ENCODE assay signal across 20 cellular contexts in the genomic region with DNA sequence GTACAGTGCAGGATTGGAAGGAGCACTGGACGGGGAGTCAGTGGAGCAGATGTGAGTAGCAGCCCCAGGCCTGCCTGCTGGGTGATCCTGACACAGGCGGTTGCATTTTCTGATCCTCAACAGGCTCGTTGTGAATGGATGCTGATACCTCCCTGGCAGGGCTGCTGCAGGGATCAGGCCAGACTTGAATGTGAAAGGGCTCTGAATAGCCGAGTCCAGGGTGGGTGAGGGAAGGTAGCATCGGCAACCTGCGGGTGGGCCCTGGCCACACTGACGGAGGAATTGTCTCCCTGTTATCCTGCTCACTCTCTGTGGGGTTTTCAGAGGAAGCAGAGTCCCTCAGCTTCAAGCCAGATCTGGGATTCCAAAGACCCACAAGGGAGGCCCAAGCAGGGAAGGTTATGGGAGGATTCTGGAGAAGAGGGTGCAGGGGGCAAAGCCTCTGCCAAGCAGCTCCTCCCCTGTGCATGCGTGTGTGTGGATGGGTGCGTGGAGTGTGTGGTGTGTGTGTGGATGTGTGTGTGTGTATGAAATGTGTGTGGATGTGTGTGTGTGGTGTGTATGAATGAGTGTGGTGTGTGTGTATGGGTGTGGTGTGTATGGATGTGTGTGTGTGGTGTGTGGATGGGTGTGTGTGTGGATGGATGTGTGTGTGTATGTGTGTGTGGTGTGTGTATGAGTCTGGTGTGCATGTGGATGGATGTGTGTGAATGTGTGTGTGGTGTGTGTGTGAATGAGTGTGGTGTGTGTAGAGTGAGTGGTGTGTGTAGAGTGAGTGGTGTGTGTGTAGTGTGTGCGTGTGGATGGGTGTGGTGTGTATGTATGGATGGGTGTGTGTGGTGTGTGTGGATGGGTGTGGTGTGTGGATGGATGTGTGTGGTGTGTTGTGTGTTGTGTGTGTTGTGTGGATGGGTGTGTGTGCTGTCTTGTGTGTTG.
DNase-seq lines count a peak whose midpoint lies in the region; ATAC-seq, FAIRE-seq and TF ChIP-seq lines count a peak whose summit lies in the region.
"Had no signal": no experiment of that assay in that cellular context is flagged by ENCODE, and none has a peak within 500 bp of the region (broad histone marks: within the 10 kb centered on the region; RNA-seq: fewer than 3 reads in every experiment).

No MANE protein-coding gene starts in this region.

- H3K4me1 ChIP-seq in HEK293 (ENCODE audit: control insufficient read depth, insufficient read depth, low read length) (no peaks in the 10 kb centered on the region; the same call in 1 of the 2 replicates), osteoblast (ENCODE audit: insufficient read depth, low read length) (no peaks in the 10 kb centered on the region)
- H3K4me1 ChIP-seq in effector memory CD4-positive, alpha-beta T cell (ENCODE audit: control insufficient read depth, insufficient read depth, low read length, poor library complexity, severe bottlenecking): no peaks in the 10 kb centered on the region

- ATAC-seq in GM19455 (IDR thresholded peaks at IDR 0.05; ENCODE audit: unreplicated experiment): no peak
- ATAC-seq: PC-3 had no signal

- H3K4me1 Mint-ChIP-seq in activated CD4-positive, alpha-beta T cell treated with anti-CD3 and anti-CD28 coated beads, Interleukin-2, amount 10 ng/mL, durations not matched to agents 7 days and 5 days: peaks cover 11% of the 10 kb centered on the region

- H3K27me3 Mint-ChIP-seq in activated CD4-positive, alpha-beta T cell treated with anti-CD3 and anti-CD28 coated beads, Interleukin-2, amount 10 ng/mL, durations not matched to agents 7 days and 5 days: no peaks in the 10 kb centered on the region
- H3K27me3 Mint-ChIP-seq: CD4-positive, CD25-positive, alpha-beta regulatory T cell had no signal

- no peak overlapping the region for H3K4me3 Mint-ChIP-seq in activated CD4-positive, alpha-beta T cell treated with anti-CD3 and anti-CD28 coated beads, Interleukin-2, amount 10 ng/mL, durations not matched to agents 7 days and 5 days
- H3K4me3 Mint-ChIP-seq: CD4-positive, CD25-positive, alpha-beta regulatory T cell had no signal

- H3K9me3 Mint-ChIP-seq in activated CD4-positive, alpha-beta T cell treated with anti-CD3 and anti-CD28 coated beads, Interleukin-2, amount 10 ng/mL, durations not matched to agents 7 days and 5 days: peaks cover 7% of the 10 kb centered on the region

- no peak overlapping the region for H2AFZ ChIP-seq in osteoblast (ENCODE audit: low read length)
- H2AFZ ChIP-seq: GM23248 had no signal

- no peaks in the 10 kb centered on the region for H4K20me1 ChIP-seq in osteoblast (ENCODE audit: insufficient read depth, low read length)

- no peak overlapping the region for H3K27ac ChIP-seq in HEK293 (ENCODE audit: extremely low read depth, low read depth, low read length)
- H3K27ac ChIP-seq in osteoblast (ENCODE audit: low read depth, low read length): no peak overlapping the region
- no peak overlapping the region for H3K27ac ChIP-seq in effector memory CD4-positive, alpha-beta T cell (ENCODE audit: insufficient read depth, low read length, poor library complexity, severe bottlenecking)
- H3K27ac ChIP-seq: GM23248 had no signal

- H3K4me2 ChIP-seq in osteoblast (ENCODE audit: insufficient read depth, low read length): no peak overlapping the region

- in situ Hi-C loops in GM13977 (cut with MboI; ENCODE audit: low pct_unique_long_range_greater_than_20kb, low sequenced_read_pairs, unreplicated experiment): no loop called here

- H3K9me3 ChIP-seq in HEK293 (ENCODE audit: control insufficient read depth, insufficient read depth, low read depth, low read length) (no peaks in the 10 kb centered on the region), osteoblast (ENCODE audit: low read depth, low read length) (no peaks in the 10 kb centered on the region)
- no peaks in the 10 kb centered on the region for H3K9me3 ChIP-seq in effector memory CD4-positive, alpha-beta T cell (ENCODE audit: control insufficient read depth, low read length)

- POLR2A ChIA-PET in activated CD4-positive, alpha-beta T cell treated with anti-CD3 and anti-CD28 coated beads, Interleukin-2, amount 10 ng/mL, durations not matched to agents 7 days and 5 days (lab: Charles Lee): no interaction called here
- POLR2A ChIA-PET in HEK293 (lab: Yijun Ruan, JAX): interaction anchor here (0.6 kb wide), 1 partner anchor 919 kb away, joined by 6 read pairs; no protein-coding TSS in a partner anchor

- DNase-seq in activated CD4-positive, alpha-beta T cell treated with anti-CD3 and anti-CD28 coated beads, Interleukin-2, amount 10 ng/mL, durations not matched to agents 7 days and 5 days: no peak
- no peak for DNase-seq in activated CD4-positive, alpha-beta T cell treated with anti-CD3 and anti-CD28 coated beads for 48 hours
- no peak for DNase-seq in bronchial epithelial cell (ENCODE audit: low read depth)
- DNase-seq in osteoblast (ENCODE audit: insufficient read length, low spot score, missing footprints): peak; percentile 32
- DNase-seq in effector memory CD4-positive, alpha-beta T cell: no peak
- DNase-seq in GM13977 (ENCODE audit: low spot score): no peak
- DNase-seq: 8988T, COR-L47, GDM1, GM23248, KG1, MV-4-11, NCI-H1930, NCI-H226, NCI-H524, PC-3, SIG-M5 had no signal

- no peak overlapping the region for H3K4me3 ChIP-seq in HEK293 (ENCODE audit: low read depth, low read length)
- no peak overlapping the region for H3K4me3 ChIP-seq in bronchial epithelial cell (ENCODE audit: low read depth, low read length)
- H3K4me3 ChIP-seq in osteoblast (ENCODE audit: insufficient read depth, low read length): no peak overlapping the region
- H3K4me3 ChIP-seq in effector memory CD4-positive, alpha-beta T cell (ENCODE audit: insufficient read depth, low read depth, low read length, poor library complexity, severe bottlenecking): no peak overlapping the region
- H3K4me3 ChIP-seq: GM23248 had no signal

- H3K79me2 ChIP-seq in osteoblast (ENCODE audit: insufficient read depth, low read length): no peaks in the 10 kb centered on the region

- peaks cover 1% of the 10 kb centered on the region for H3K36me3 Mint-ChIP-seq in activated CD4-positive, alpha-beta T cell treated with anti-CD3 and anti-CD28 coated beads, Interleukin-2, amount 10 ng/mL, durations not matched to agents 7 days and 5 days (ENCODE audit: low read depth)

- TF ChIP-seq CTCF in HEK293 (tag by site-specific recombination; IDR thresholded peaks at IDR 0.05) (no peak), bronchial epithelial cell (IDR thresholded peaks at IDR 0.05; ENCODE audit: insufficient read depth, low read length, severe bottlenecking) (no peak), osteoblast (IDR thresholded peaks at IDR 0.05; ENCODE audit: extremely low read depth, low read depth, low read length) (no peak), GM13977 (IDR thresholded peaks at IDR 0.05; ENCODE audit: extremely low read depth, insufficient read depth, missing control alignments) (no peak)

- H3K27me3 ChIP-seq in bronchial epithelial cell (ENCODE audit: control insufficient read depth, insufficient read depth, low read length): no peaks in the 10 kb centered on the region
- peaks cover 6% of the 10 kb centered on the region for H3K27me3 ChIP-seq in osteoblast (ENCODE audit: insufficient read depth, low read length)
- H3K27me3 ChIP-seq in effector memory CD4-positive, alpha-beta T cell (replicated peaks; ENCODE audit: control insufficient read depth, insufficient read depth, low read length, poor library complexity, severe bottlenecking): no peaks in the 10 kb centered on the region

- peak; percentile 23 for FAIRE-seq in bronchial epithelial cell (lab: Jason Lieb, UNC)

- peak overlapping the region; percentile 70 for H3K27ac Mint-ChIP-seq in activated CD4-positive, alpha-beta T cell treated with anti-CD3 and anti-CD28 coated beads, Interleukin-2, amount 10 ng/mL, durations not matched to agents 7 days and 5 days

- H3K36me3 ChIP-seq in HEK293 (ENCODE audit: control insufficient read depth in 2 of 2, insufficient read depth in 1 of 2, low read length in 2 of 2) (no peaks in the 10 kb centered on the region), bronchial epithelial cell (ENCODE audit: control insufficient read depth, insufficient read depth, low read length) (no peaks in the 10 kb centered on the region), osteoblast (ENCODE audit: insufficient read depth, low read length) (no peaks in the 10 kb centered on the region)
- H3K36me3 ChIP-seq in effector memory CD4-positive, alpha-beta T cell (ENCODE audit: control insufficient read depth, insufficient read depth, low read length): no peaks in the 10 kb centered on the region

- CTCF ChIA-PET in activated CD4-positive, alpha-beta T cell treated with anti-CD3 and anti-CD28 coated beads, Interleukin-2, amount 10 ng/mL, durations not matched to agents 7 days and 5 days (lab: Charles Lee): interaction anchor here (0.5 to 1.0 kb wide), 3 partner anchors 9 to 205 kb away, joined by 3 to 4 read pairs (median 3); no protein-coding TSS in a partner anchor
- CTCF ChIA-PET in HEK293 (lab: Yijun Ruan, JAX): interaction anchor here (0.5 kb wide), 1 partner anchor 9 kb away, joined by 5 read pairs; no protein-coding TSS in a partner anchor

TF ChIP-seq in HEK293, 187 proteins besides CTCF, POLR2A, EP300 and RAD21 (continues in another document):
- TF ChIP-seq, protein P1, sequence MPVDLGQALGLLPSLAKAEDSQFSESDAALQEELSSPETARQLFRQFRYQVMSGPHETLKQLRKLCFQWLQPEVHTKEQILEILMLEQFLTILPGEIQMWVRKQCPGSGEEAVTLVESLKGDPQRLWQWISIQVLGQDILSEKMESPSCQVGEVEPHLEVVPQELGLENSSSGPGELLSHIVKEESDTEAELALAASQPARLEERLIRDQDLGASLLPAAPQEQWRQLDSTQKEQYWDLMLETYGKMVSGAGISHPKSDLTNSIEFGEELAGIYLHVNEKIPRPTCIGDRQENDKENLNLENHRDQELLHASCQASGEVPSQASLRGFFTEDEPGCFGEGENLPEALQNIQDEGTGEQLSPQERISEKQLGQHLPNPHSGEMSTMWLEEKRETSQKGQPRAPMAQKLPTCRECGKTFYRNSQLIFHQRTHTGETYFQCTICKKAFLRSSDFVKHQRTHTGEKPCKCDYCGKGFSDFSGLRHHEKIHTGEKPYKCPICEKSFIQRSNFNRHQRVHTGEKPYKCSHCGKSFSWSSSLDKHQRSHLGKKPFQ (tag by site-specific recombination; IDR thresholded peaks at IDR 0.05): no peak
- TF ChIP-seq, protein P2, sequence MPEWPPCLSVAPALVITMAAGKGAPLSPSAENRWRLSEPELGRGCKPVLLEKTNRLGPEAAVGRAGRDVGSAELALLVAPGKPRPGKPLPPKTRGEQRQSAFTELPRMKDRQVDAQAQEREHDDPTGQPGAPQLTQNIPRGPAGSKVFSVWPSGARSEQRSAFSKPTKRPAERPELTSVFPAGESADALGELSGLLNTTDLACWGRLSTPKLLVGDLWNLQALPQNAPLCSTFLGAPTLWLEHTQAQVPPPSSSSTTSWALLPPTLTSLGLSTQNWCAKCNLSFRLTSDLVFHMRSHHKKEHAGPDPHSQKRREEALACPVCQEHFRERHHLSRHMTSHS (tag by site-specific recombination; IDR thresholded peaks at IDR 0.05): 0 out of 2 replicates have a peak, but pooled peaks have one; percentile 19
- TF ChIP-seq ZNF121 (tag by site-specific recombination; IDR thresholded peaks at IDR 0.05): no peak
- no peak for TF ChIP-seq ZNF654 (tag by site-specific recombination; IDR thresholded peaks at IDR 0.05; ENCODE audit: low read depth)
- no peak for TF ChIP-seq YY2 (tag by site-specific recombination; IDR thresholded peaks at IDR 0.05)
